Comparison of ENCODE assay signal across 8 cellular contexts in the genomic region with DNA sequence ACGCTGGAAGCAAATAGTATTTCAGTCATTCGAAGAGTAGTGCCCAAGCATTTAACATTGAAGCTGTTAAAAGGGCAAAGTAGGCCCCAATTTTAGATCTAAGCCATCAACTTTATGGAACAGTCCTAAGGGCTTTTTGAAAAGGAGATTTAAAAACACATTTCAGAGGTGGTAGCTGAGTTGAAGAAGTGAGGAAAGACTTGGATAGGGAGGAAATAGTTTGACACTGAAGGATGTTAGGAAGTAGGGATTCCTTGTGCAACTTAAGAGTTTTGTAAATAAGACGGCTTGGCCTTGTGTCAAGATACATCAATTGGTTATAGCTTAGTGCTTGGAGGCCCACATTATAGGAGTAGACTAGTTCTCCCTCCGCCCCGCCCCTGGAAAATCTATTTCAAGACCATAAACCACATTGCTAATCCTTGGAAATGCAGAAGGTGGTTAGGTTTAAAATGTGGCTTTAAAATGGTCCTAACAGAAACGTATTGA. TPM values are rescaled to one million over a fixed set of nuclear protein-coding genes. Genes with fewer than 3 reads are reported as not detected.
DNase-seq lines count a peak whose midpoint lies in the region; ATAC-seq, FAIRE-seq and TF ChIP-seq lines count a peak whose summit lies in the region.

No MANE protein-coding gene starts in this region.

- no peak for FAIRE-seq in bronchial epithelial cell (lab: Jason Lieb, UNC)

- no peak for TF ChIP-seq POLR2A in upper lobe of left lung (IDR thresholded peaks at IDR 0.05)

- 25 to 28% methylated on average over 6 of the region's 6 CpGs for WGBS in upper lobe of left lung, 2 donors

- H3K27me3 Mint-ChIP-seq in memory B cell = no peaks in the 10 kb centered on the region

- H3K9me3 ChIP-seq in upper lobe of left lung = no peaks in the 10 kb centered on the region

- ATAC-seq in memory B cell (ENCODE audit: low read depth) (no peak), upper lobe of left lung (ENCODE audit: low FRiP score in 2 of 2) (no peak), GM19455 (IDR thresholded peaks at IDR 0.05; ENCODE audit: unreplicated experiment) (no peak), GM18498 (IDR thresholded peaks at IDR 0.05; ENCODE audit: unreplicated experiment) (no peak)

- peak overlapping the region; percentile 99 to 100 (median 99) for H3K27ac ChIP-seq in upper lobe of left lung

- no peaks in the 10 kb centered on the region for H3K9me3 Mint-ChIP-seq in memory B cell

- no peak for TF ChIP-seq EP300 in upper lobe of left lung (IDR thresholded peaks at IDR 0.05)

- H3K27me3 ChIP-seq in bronchial epithelial cell (ENCODE audit: control insufficient read depth, insufficient read depth, low read length) (no peaks in the 10 kb centered on the region), upper lobe of left lung (no peaks in the 10 kb centered on the region)

- H3K36me3 ChIP-seq in bronchial epithelial cell (ENCODE audit: control insufficient read depth, insufficient read depth, low read length) = peaks cover 9% of the 10 kb centered on the region
- H3K36me3 ChIP-seq in upper lobe of left lung = peaks cover 15 to 27% (median 20%) of the 10 kb centered on the region in 4 donors

- TF ChIP-seq CTCF in bronchial epithelial cell (IDR thresholded peaks at IDR 0.05; ENCODE audit: insufficient read depth, low read length, severe bottlenecking) (no peak), upper lobe of left lung (IDR thresholded peaks at IDR 0.05) (no peak)

- H3K4me1 ChIP-seq in upper lobe of left lung = peaks cover 27 to 30% (median 28%) of the 10 kb centered on the region in 4 donors

- H3K4me3 ChIP-seq in bronchial epithelial cell (ENCODE audit: low read depth, low read length) = peak overlapping the region; percentile 96
- peak overlapping the region; percentile 30 to 98 (median 80) for H3K4me3 ChIP-seq in upper lobe of left lung

- H3K4me1 Mint-ChIP-seq in memory B cell = peaks cover 30% of the 10 kb centered on the region

- peaks cover 10% of the 10 kb centered on the region for H3K36me3 Mint-ChIP-seq in memory B cell

- peak overlapping the region; percentile 98 for H3K27ac Mint-ChIP-seq in memory B cell

- peak; percentile 31 for DNase-seq in A172 (ENCODE audit: low spot score)
- DNase-seq in GF-D8 (lab: John Stamatoyannopoulos, UW) = peak; percentile 46
- DNase-seq in NCI-H82 (lab: John Stamatoyannopoulos, UW) = peak; percentile 78
- DNase-seq in bronchial epithelial cell (ENCODE audit: low read depth) = no peak
- DNase-seq in memory B cell (ENCODE audit: low spot score in 2 of 2) = no peak
- no peak for DNase-seq in upper lobe of left lung

- H3K4me3 Mint-ChIP-seq in memory B cell = peak overlapping the region; percentile 76

RNA-seq across cellular contexts. Expression of a gene that starts 0.8 kb away (rescaled TPM):
- 2,613 and 2,957 TPM in 2 replicates for total RNA-seq in A172 (2014; rRNA removed; shearing (Covaris generic))
- total RNA-seq in bronchial epithelial cell (253 and 317 TPM in 2 replicates), upper lobe of left lung (100 to 1,000 TPM in 5 of 6 donors, 10 to 100 TPM in 1; 87.0 to 764 (median 397) TPM)

RNA-seq across cellular contexts. Expression of a gene that starts 21.4 kb away (rescaled TPM):
- 16.4 and 21.4 TPM in 2 replicates for total RNA-seq in A172 (2014; rRNA removed; shearing (Covaris generic))
- 24.0 and 26.6 TPM in 2 replicates for total RNA-seq in bronchial epithelial cell
- 100 to 1,000 TPM in 1 of 6 donors, 10 to 100 TPM in 5; 20.4 to 108 (median 57.7) TPM for total RNA-seq in upper lobe of left lung

RNA-seq across cellular contexts. Expression of a gene that starts 37.4 kb away (rescaled TPM):
- total RNA-seq in A172 (2014; rRNA removed; shearing (Covaris generic)) = not detected in 2 replicates
- total RNA-seq in bronchial epithelial cell (0.13 TPM in 1 of 2 replicates, not detected in the other), upper lobe of left lung (1 to 10 TPM in 2 of 6 donors, under 1 TPM in 3, not detected in 1; 0.39 to 3.1 (median 0.76) TPM)

RNA-seq across cellular contexts. Expression of a gene that starts 56.9 kb away (rescaled TPM):
- 884 and 1,296 TPM in 2 replicates for total RNA-seq in A172 (2014; rRNA removed; shearing (Covaris generic))
- total RNA-seq in bronchial epithelial cell (8.2 and 17.3 TPM in 2 replicates), upper lobe of left lung (100 to 1,000 TPM in 3 of 6 donors, 10 to 100 TPM in 3; 54.2 to 191 (median 122) TPM)

Comparison
In these comparisons a context has a peak if more than half of its experiments do, and no peak if none do; other contexts are left out.
1. DNase-seq: peak in A172 (single experiment), GF-D8 (single experiment) and NCI-H82 (single experiment); none in bronchial epithelial cell (single experiment), memory B cell (0 of 2) and upper lobe of left lung (0 of 2).